8 cellular contexts compared by ENCODE assay signal in the genomic region with DNA sequence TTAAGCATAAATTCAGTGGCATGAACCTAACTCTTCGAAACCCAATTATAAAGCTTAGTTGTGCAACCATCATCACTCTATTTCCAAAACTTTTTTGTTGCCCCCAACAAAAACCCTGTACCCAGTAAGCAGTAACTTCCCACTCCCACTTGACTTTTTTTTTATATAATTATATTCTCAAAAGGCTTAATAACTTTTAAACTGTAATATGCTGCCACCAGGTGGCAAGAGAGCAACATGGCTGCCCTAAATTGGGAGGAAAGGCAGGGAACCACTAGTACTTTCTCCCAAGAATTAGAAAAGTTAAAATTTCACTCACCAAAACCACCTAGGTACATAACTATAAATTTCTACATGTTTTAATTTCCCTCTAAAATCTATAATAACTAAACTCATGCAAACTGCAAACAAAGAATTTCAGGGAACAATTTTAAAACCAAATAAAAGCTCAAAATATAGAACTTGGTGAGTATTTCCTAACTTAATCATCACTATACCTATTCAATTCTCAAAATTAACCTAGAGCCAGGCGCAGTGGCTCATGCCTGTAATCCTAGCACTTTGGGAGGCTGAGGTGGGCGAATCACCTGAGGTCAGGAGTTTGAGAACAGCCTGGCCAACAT. TPM values are rescaled to one million over a fixed set of nuclear protein-coding genes. Genes with fewer than 3 reads are reported as not detected.
DNase-seq lines count a peak whose midpoint lies in the region; ATAC-seq and TF ChIP-seq lines count a peak whose summit lies in the region.

No MANE protein-coding gene starts in this region.

- no peaks in the 10 kb centered on the region for H3K27me3 ChIP-seq in CD4-positive, CD25-positive, alpha-beta regulatory T cell (ENCODE audit: control insufficient read depth, insufficient read depth, low read length)

- DNase-seq in CD4-positive, CD25-positive, alpha-beta regulatory T cell = peak in 2 of 3 donors; percentile 30 to 44
- DNase-seq in GM13977 (ENCODE audit: low spot score) = no peak
- DNase-seq in NCI-H345 treated with DMSO at 0.1 percent for 48 hours (lab: John Stamatoyannopoulos, UW; ENCODE audit: unreplicated experiment) = peak; percentile 30
- DNase-seq in left kidney (ENCODE audit: low read depth, low spot score) = peak; percentile 71
- no peak for DNase-seq in effector CD8-positive, alpha-beta T cell (lab: John Stamatoyannopoulos, UW)
- DNase-seq in NOMO-1 treated with dmso at 0.1 percent for 144 hours (lab: John Stamatoyannopoulos, UW; ENCODE audit: unreplicated experiment) = no peak

- H3K27ac ChIP-seq in CD4-positive, CD25-positive, alpha-beta regulatory T cell (ENCODE audit: insufficient read depth, low read length, poor library complexity, severe bottlenecking) = no peak overlapping the region

- H3K4me3 ChIP-seq in CD4-positive, CD25-positive, alpha-beta regulatory T cell (ENCODE audit: low read depth, low read length) = no peak overlapping the region

- TF ChIP-seq CTCF in GM13977 (IDR thresholded peaks at IDR 0.05; ENCODE audit: extremely low read depth, insufficient read depth, missing control alignments) = peak; percentile 67
- TF ChIP-seq CTCF in brain (conservative IDR thresholded peaks at IDR 0.05) = peak; percentile 80

- no peaks in the 10 kb centered on the region for H3K9me3 ChIP-seq in CD4-positive, CD25-positive, alpha-beta regulatory T cell (ENCODE audit: control insufficient read depth in 2 of 2, low read length in 2 of 2)

- no peaks in the 10 kb centered on the region for H3K36me3 ChIP-seq in CD4-positive, CD25-positive, alpha-beta regulatory T cell (ENCODE audit: control insufficient read depth, insufficient read depth, low read length)

- H3K36me3 Mint-ChIP-seq in CD4-positive, CD25-positive, alpha-beta regulatory T cell = peaks cover 4% of the 10 kb centered on the region
- peaks cover 2% of the 10 kb centered on the region for H3K36me3 Mint-ChIP-seq in brain

- H3K9me3 Mint-ChIP-seq in CD4-positive, CD25-positive, alpha-beta regulatory T cell = no peaks in the 10 kb centered on the region
- H3K9me3 Mint-ChIP-seq in brain = no peaks in the 10 kb centered on the region

- no peak for ATAC-seq in CD4-positive, CD25-positive, alpha-beta regulatory T cell (ENCODE audit: low read depth in 2 of 2)
- no peak for ATAC-seq in HG02588 (IDR thresholded peaks at IDR 0.05; ENCODE audit: unreplicated experiment)

- H3K27me3 Mint-ChIP-seq in CD4-positive, CD25-positive, alpha-beta regulatory T cell = no peaks in the 10 kb centered on the region
- H3K27me3 Mint-ChIP-seq in brain = no peaks in the 10 kb centered on the region

- H3K27ac Mint-ChIP-seq in CD4-positive, CD25-positive, alpha-beta regulatory T cell = peak overlapping the region in 1 of 3 donors; percentile 31
- no peak overlapping the region for H3K27ac Mint-ChIP-seq in brain

- peaks cover 3 to 21% (median 18%) of the 10 kb centered on the region in 4 donors for H3K4me1 Mint-ChIP-seq in CD4-positive, CD25-positive, alpha-beta regulatory T cell
- H3K4me1 Mint-ChIP-seq in brain = peaks cover 17% of the 10 kb centered on the region

- no peaks in the 10 kb centered on the region for H3K4me1 ChIP-seq in CD4-positive, CD25-positive, alpha-beta regulatory T cell (ENCODE audit: control insufficient read depth, insufficient read depth, low read length, poor library complexity, severe bottlenecking)

- no peak overlapping the region for H3K4me3 Mint-ChIP-seq in CD4-positive, CD25-positive, alpha-beta regulatory T cell
- no peak overlapping the region for H3K4me3 Mint-ChIP-seq in brain

- in situ Hi-C loops in GM13977 (cut with MboI; ENCODE audit: low pct_unique_long_range_greater_than_20kb, low sequenced_read_pairs, unreplicated experiment) = no loop called here

RNA-seq across cellular contexts. Expression of gene RNF38, which starts 50.2 kb away (rescaled TPM):
- 103 TPM for total RNA-seq in CD4-positive, CD25-positive, alpha-beta regulatory T cell
- polyA plus RNA-seq in CD4-positive, CD25-positive, alpha-beta regulatory T cell = 10 to 100 TPM; 16.0 to 22.8 (median 19.2) TPM
- polyA plus RNA-seq in brain (ENCODE audit: insufficient read depth, low read depth, low replicate concordance) = 36.0 TPM

Comparison
In these comparisons a context has a peak if more than half of its experiments do, and no peak if none do; other contexts are left out.
1. DNase-seq: peak in CD4-positive, CD25-positive, alpha-beta regulatory T cell (2 of 3), NCI-H345 treated with DMSO at 0.1 percent for 48 hours (single experiment) and left kidney (single experiment); none in GM13977 (single experiment), effector CD8-positive, alpha-beta T cell (single experiment) and NOMO-1 treated with dmso at 0.1 percent for 144 hours (single experiment).